In genomic region chr11:70364745-70365535, GRCh38 we compare ENCODE assay signal across 11 cellular contexts. TPM values are rescaled to one million over a fixed set of nuclear protein-coding genes. Genes with fewer than 3 reads are reported as not detected.
A peak's percentile ranks its signal among the peaks of the same experiment; 100 is the strongest.
DNase-seq lines count a peak whose midpoint lies in the region; ATAC-seq and TF ChIP-seq lines count a peak whose summit lies in the region.
"Had no signal": no experiment of that assay in that cellular context is flagged by ENCODE, and none has a peak within 500 bp of the region (broad histone marks: within the 10 kb centered on the region; RNA-seq: fewer than 3 reads in every experiment).

No MANE protein-coding gene starts in this region.

- H3K27ac ChIP-seq in coronary artery: peak overlapping the region; percentile 16 to 76
- H3K27ac ChIP-seq: skin epidermis had no signal

- TF ChIP-seq CTCF in Loucy (conservative IDR thresholded peaks at IDR 0.05; ENCODE audit: low read length) (no peak), coronary artery (IDR thresholded peaks at IDR 0.05) (no peak)
- TF ChIP-seq CTCF in activated CD8-positive, alpha-beta T cell treated with anti-CD3 and anti-CD28 coated beads for 36 hours (IDR thresholded peaks at IDR 0.05): no peak

- peak overlapping the region; percentile 95 for H3K4me2 ChIP-seq in Loucy (ENCODE audit: low read depth, low read length, poor library complexity, severe bottlenecking)

- H3K9ac ChIP-seq in Loucy (ENCODE audit: low read depth, low read length, poor library complexity, severe bottlenecking): peak overlapping the region; percentile 66

- H3K27me3 ChIP-seq in Loucy (ENCODE audit: insufficient read depth, low read length, poor library complexity, severe bottlenecking): no peaks in the 10 kb centered on the region

- peak; percentile 86 for ATAC-seq in activated CD8-positive, alpha-beta T cell treated with anti-CD3 and anti-CD28 coated beads for 36 hours
- ATAC-seq in GM19467 (IDR thresholded peaks at IDR 0.05; ENCODE audit: unreplicated experiment) (no peak), GM19328 (IDR thresholded peaks at IDR 0.05; ENCODE audit: unreplicated experiment) (no peak), GM18867 (IDR thresholded peaks at IDR 0.05; ENCODE audit: unreplicated experiment) (no peak)
- ATAC-seq: PC-3 had no signal

- H3K4me1 ChIP-seq in Loucy (ENCODE audit: insufficient read depth, low read length, poor library complexity, severe bottlenecking): peaks cover 53% of the 10 kb centered on the region

- H3K4me1 Mint-ChIP-seq in activated CD8-positive, alpha-beta T cell treated with anti-CD3 and anti-CD28 coated beads for 36 hours (ENCODE audit: low read depth): peaks cover 37% of the 10 kb centered on the region

- no peaks in the 10 kb centered on the region for H3K9me2 ChIP-seq in Loucy (replicated peaks; ENCODE audit: low read depth, low read length)

- H3K36me3 ChIP-seq in Loucy (ENCODE audit: insufficient read depth, low read length): peaks cover 29% of the 10 kb centered on the region; the same call in 1 of the 2 replicates

- H3K36me3 Mint-ChIP-seq in activated CD8-positive, alpha-beta T cell treated with anti-CD3 and anti-CD28 coated beads for 36 hours (ENCODE audit: low read depth): peaks cover 55% of the 10 kb centered on the region

- CTCF ChIA-PET in activated CD8-positive, alpha-beta T cell treated with anti-CD3 and anti-CD28 coated beads for 36 hours (lab: Charles Lee): no interaction called here

- no peaks in the 10 kb centered on the region for H4K20me1 ChIP-seq in Loucy (ENCODE audit: insufficient read depth, low read length, poor library complexity, severe bottlenecking)

- DNase-seq in activated CD8-positive, alpha-beta T cell treated with anti-CD3 and anti-CD28 coated beads for 36 hours: peak; percentile 90
- DNase-seq in coronary artery (ENCODE audit: low spot score) (no peak), C1 segment of cervical spinal cord (lab: John Stamatoyannopoulos, UW) (no peak)
- peak; percentile 75 to 81 for DNase-seq in stimulated activated CD8-positive, alpha-beta memory T cell treated with anti-CD3 and anti-CD28 coated beads, Interleukin-15, amount 100 ng/mL, for 48 hours (ENCODE audit: low read depth in 2 of 2)
- DNase-seq: DND-41, PC-3 had no signal

- H3K27ac Mint-ChIP-seq in activated CD8-positive, alpha-beta T cell treated with anti-CD3 and anti-CD28 coated beads for 36 hours: peak overlapping the region; percentile 89

- peak overlapping the region; percentile 60 for H3K4me3 Mint-ChIP-seq in activated CD8-positive, alpha-beta T cell treated with anti-CD3 and anti-CD28 coated beads for 36 hours

- no peaks in the 10 kb centered on the region for H3K79me2 ChIP-seq in Loucy (ENCODE audit: insufficient read depth, low read length)

- peaks cover 7% of the 10 kb centered on the region; the same call in 1 of the 2 replicates for H3F3A ChIP-seq in Loucy (ENCODE audit: low read depth)

- H3K4me3 ChIP-seq in Loucy (ENCODE audit: low read length, poor library complexity, severe bottlenecking) (peak overlapping the region; percentile 71), coronary artery (no peak overlapping the region)
- H3K4me3 ChIP-seq: skin epidermis had no signal

- H3K27me3 Mint-ChIP-seq in activated CD8-positive, alpha-beta T cell treated with anti-CD3 and anti-CD28 coated beads for 36 hours: no peaks in the 10 kb centered on the region

- no peaks in the 10 kb centered on the region for H3K9me3 Mint-ChIP-seq in activated CD8-positive, alpha-beta T cell treated with anti-CD3 and anti-CD28 coated beads for 36 hours

- POLR2A ChIA-PET in activated CD8-positive, alpha-beta T cell treated with anti-CD3 and anti-CD28 coated beads for 36 hours (lab: Charles Lee): interaction anchor here (1.1 to 1.2 kb wide), 2 partner anchors 9 to 10 kb away, joined by 3 to 5 read pairs; no protein-coding TSS in a partner anchor

- no peaks in the 10 kb centered on the region for H3K9me3 ChIP-seq in Loucy (ENCODE audit: insufficient read depth, low read depth, low read length)

- intact Hi-C loops in activated CD8-positive, alpha-beta T cell treated with anti-CD3 and anti-CD28 coated beads for 36 hours (cut with micrococcal nuclease): no loop called here

- peak overlapping the region; percentile 21; the same call in 1 of the 2 replicates for H2AFZ ChIP-seq in Loucy (ENCODE audit: low read length)

RNA-seq across cellular contexts. Expression of gene CTTN, which starts 33.4 kb away (rescaled TPM):
- total RNA-seq in activated CD8-positive, alpha-beta T cell treated with anti-CD3 and anti-CD28 coated beads for 36 hours: 1 to 10 TPM; 8.6 to 9.9 TPM

Comparison
In these comparisons a context has a peak if more than half of its experiments do, and no peak if none do; other contexts are left out.
1. DNase-seq: peak in activated CD8-positive, alpha-beta T cell treated with anti-CD3 and anti-CD28 coated beads for 36 hours (single experiment) and stimulated activated CD8-positive, alpha-beta memory T cell treated with anti-CD3 and anti-CD28 coated beads, Interleukin-15, amount 100 ng/mL, for 48 hours (2 of 2); none in coronary artery (single experiment) and C1 segment of cervical spinal cord (0 of 14).